Comparison of ENCODE assay signal across 14 cellular contexts in the genomic region with DNA sequence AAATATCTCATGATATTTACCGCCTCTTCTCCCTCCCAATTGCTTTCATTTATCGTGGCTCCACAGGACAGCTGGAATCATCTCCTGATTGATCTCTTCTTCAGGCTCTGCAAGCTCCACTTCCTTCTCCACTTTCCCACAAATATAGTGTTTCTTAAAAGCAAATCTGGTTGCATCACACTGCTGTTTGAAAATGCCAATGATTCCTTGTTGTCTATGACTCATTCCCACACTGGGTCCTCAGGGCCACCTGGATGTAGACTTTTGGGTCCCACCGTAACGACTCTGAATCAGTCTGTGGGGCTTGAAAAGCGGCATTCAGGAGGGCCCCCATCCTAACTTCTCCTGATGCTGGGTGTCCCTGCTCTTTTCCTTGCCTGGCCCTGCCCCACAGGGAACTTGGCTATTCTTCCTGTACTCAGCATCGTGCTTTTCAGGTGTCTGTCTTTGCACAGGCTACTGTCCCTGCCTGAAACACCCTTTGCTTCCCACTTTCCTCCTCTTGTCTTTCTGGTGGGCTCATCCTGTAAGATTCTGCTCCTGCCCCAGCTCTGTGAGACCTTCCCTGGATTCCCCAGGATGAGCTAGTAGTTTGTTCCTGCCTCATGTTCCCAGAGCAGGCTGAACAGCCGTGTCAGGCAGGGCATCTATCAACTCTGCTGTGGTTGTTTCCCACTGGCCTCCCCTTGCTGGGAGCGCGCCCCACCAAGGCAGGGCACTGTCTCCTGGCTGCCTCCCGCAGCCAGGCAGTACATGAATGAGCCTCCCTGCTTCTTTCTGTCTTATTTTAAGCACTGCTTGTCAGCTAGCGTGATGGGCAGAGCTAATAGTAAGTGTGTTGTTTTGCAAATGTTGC.
A peak's percentile ranks its signal among the peaks of the same experiment; 100 is the strongest.
DNase-seq lines count a peak whose midpoint lies in the region; ATAC-seq lines count a peak whose summit lies in the region.
"Had no signal": no experiment of that assay in that cellular context is flagged by ENCODE, and none has a peak within 500 bp of the region (broad histone marks: within the 10 kb centered on the region; RNA-seq: fewer than 3 reads in every experiment).

No MANE protein-coding gene starts in this region.

- peak; percentile 11 for DNase-seq in DMS53 treated with DMSO at 0.1 percent for 48 hours (lab: John Stamatoyannopoulos, UW; ENCODE audit: unreplicated experiment)
- DNase-seq in NCI-H460 (ENCODE audit: extremely low read depth, low read depth): peak; percentile 57
- peak; percentile 28 for DNase-seq in epidermal melanocyte (ENCODE audit: insufficient read length, low spot score)
- DNase-seq in neuronal stem cell (ENCODE audit: low spot score): no peak
- no peak for DNase-seq in COR-L47 (lab: John Stamatoyannopoulos, UW)
- DNase-seq: NCI-H1417 treated with DMSO at 0.1 percent for 48 hours, occipital lobe had no signal

- H2BK5ac ChIP-seq in neuronal stem cell (ENCODE audit: low read length): no peak overlapping the region

- no peak for ATAC-seq in activated CD4-positive, CD25-positive, alpha-beta regulatory T cell treated with anti-CD3 and anti-CD28 coated beads, Interleukin-2, amount 50 U/mL, for 24 hours
- ATAC-seq in GM21737 (IDR thresholded peaks at IDR 0.05; ENCODE audit: unreplicated experiment) (no peak), GM21447 (IDR thresholded peaks at IDR 0.05; ENCODE audit: unreplicated experiment) (no peak)
- ATAC-seq: activated T-helper 17 cell treated with anti-CD3 and anti-CD28 coated beads, Interleukin-2, amount 50 U/mL, for 72 hours had no signal

- H4K91ac ChIP-seq in neuronal stem cell (ENCODE audit: low read depth, low read length, poor library complexity): no peak overlapping the region

- no peak overlapping the region for H2BK15ac ChIP-seq in neuronal stem cell (ENCODE audit: low read length)

- H3K36me3 ChIP-seq in neuronal stem cell (replicated peaks in 1 of 2; ENCODE audit: control insufficient read depth in 2 of 2, insufficient read depth in 2 of 2, low read length in 2 of 2): no peaks in the 10 kb centered on the region
- H3K36me3 ChIP-seq: HAP-1, thoracic aorta had no signal

- H3K27ac ChIP-seq in neuronal stem cell (replicated peaks; ENCODE audit: low read length): no peak overlapping the region
- H3K27ac ChIP-seq: thoracic aorta, VCaP had no signal

- H3K9me3 ChIP-seq in neuronal stem cell (replicated peaks in 1 of 2; ENCODE audit: control insufficient read depth in 2 of 2, insufficient read depth in 1 of 2, low read depth in 1 of 2, low read length in 2 of 2): no peaks in the 10 kb centered on the region
- H3K9me3 ChIP-seq: HAP-1, thoracic aorta had no signal

- H4K8ac ChIP-seq in neuronal stem cell (ENCODE audit: low read depth, low read length): no peak overlapping the region

- H3K4me2 ChIP-seq in neuronal stem cell (ENCODE audit: insufficient read depth, low read length, poor library complexity, severe bottlenecking): no peak overlapping the region

- no peaks in the 10 kb centered on the region for H3K79me1 ChIP-seq in neuronal stem cell (ENCODE audit: low read depth, low read length)

- H3K18ac ChIP-seq in neuronal stem cell (ENCODE audit: low read length): peak overlapping the region; percentile 21

- no peak overlapping the region for H3K9ac ChIP-seq in neuronal stem cell (ENCODE audit: low read depth, low read length, poor library complexity)

- no peak overlapping the region for H3K4ac ChIP-seq in neuronal stem cell (ENCODE audit: low read length)

- H3K4me3 ChIP-seq in neuronal stem cell (ENCODE audit: low read length in 2 of 2): no peak overlapping the region
- H3K4me3 ChIP-seq: HAP-1, thoracic aorta had no signal

- peaks cover 0 to 19% (median 0%) of the 10 kb centered on the region in 3 experiments for H3K27me3 ChIP-seq in neuronal stem cell (ENCODE audit: control insufficient read depth in 3 of 3, insufficient read depth in 3 of 3, low read depth in 1 of 3, low read length in 3 of 3)

- no CpG with 5 or more reads among the region's 11 CpGs for WGBS in neuronal stem cell (ENCODE audit: extremely low coverage in 2 of 2, insufficient read length in 2 of 2, insufficient replicate concordance in 1 of 2), 2 donors

- no peak overlapping the region for H3K14ac ChIP-seq in neuronal stem cell (ENCODE audit: low read length)

- peaks cover 4% of the 10 kb centered on the region in 2 donors for H3K4me1 ChIP-seq in neuronal stem cell (ENCODE audit: control insufficient read depth in 2 of 2, insufficient read depth in 1 of 2, low read depth in 1 of 2, low read length in 2 of 2)
- H3K4me1 ChIP-seq: HAP-1 had no signal

- H3K23ac ChIP-seq in neuronal stem cell (ENCODE audit: low read depth, low read length, poor library complexity): no peak overlapping the region

- no peak overlapping the region for H2AK5ac ChIP-seq in neuronal stem cell (ENCODE audit: low read depth, low read length)

- H2BK12ac ChIP-seq in neuronal stem cell (ENCODE audit: low read length): no peak overlapping the region

- peak overlapping the region; percentile 42 for H2AFZ ChIP-seq in neuronal stem cell (ENCODE audit: low read length)

- no peak overlapping the region for H2BK120ac ChIP-seq in neuronal stem cell (ENCODE audit: low read depth, low read length)

Comparison
In these comparisons a context has a peak if more than half of its experiments do, and no peak if none do; other contexts are left out.
1. DNase-seq: peak in DMS53 treated with DMSO at 0.1 percent for 48 hours (single experiment), NCI-H460 (single experiment) and epidermal melanocyte (single experiment); none in neuronal stem cell (single experiment) and COR-L47 (single experiment).